8 cellular contexts compared by ENCODE assay signal in the genomic region with DNA sequence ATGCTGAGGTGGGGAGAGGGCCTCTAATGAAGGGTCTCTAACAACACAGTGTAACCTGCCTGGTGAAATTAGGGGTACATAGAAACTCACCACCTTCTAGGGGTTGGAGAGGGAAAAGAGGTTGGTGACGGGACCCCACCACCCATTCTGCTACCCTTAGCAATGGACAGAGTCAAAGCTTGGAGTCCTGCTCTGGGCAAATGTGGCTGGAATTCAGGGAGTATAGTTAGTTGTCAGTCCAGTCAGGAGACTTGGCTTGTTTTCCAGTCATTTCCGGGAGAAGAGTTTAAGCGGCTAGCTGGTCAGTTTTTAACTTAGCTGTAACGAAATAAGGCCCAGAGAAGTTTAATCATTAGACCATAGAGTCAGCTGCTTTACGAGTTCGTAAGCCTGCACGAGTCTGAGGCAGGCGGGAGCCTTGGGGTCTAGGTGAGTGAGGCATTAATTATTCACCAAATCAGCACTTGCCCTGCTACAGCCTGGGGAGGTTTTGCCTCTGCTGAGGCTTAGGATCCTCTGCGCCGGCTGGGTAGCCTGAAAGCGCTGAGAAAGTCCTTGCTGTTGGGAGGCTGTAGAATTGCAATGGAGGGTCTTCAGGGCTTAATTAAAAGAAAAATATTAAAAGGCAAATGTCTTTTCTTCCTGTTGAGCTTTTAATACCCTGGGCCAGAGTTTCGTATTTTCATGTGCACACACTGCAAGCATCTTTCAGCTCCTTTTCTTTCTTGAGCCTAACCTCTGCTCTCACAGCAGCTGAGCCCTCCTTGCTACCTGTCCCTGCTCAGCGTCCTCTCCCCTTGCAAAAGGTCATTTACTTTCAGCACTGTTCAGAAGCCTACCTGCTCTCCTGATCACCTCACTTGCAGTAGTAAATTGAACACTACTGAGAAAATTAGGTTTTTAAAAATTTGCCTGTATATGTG. TPM values are rescaled to one million over a fixed set of nuclear protein-coding genes. Genes with fewer than 3 reads are reported as not detected.
DNase-seq lines count a peak whose midpoint lies in the region; ATAC-seq, FAIRE-seq and TF ChIP-seq lines count a peak whose summit lies in the region.

No MANE protein-coding gene starts in this region.

- peaks cover 19% of the 10 kb centered on the region for H3K4me1 ChIP-seq in HUES48 (ENCODE audit: control insufficient read depth, insufficient read depth, low read length)

- H3K36me3 ChIP-seq in HUES48 (ENCODE audit: control insufficient read depth, insufficient read depth, low read length) = peaks cover 7% of the 10 kb centered on the region; the same call in 1 of the 2 replicates

- peak overlapping the region; percentile 26 for H3K27ac ChIP-seq in HUES48 (ENCODE audit: low read depth, low read length)

- H3K27me3 Mint-ChIP-seq in progenitor cell of endocrine pancreas = no peaks in the 10 kb centered on the region

- H3K9me3 ChIP-seq in HUES48 (ENCODE audit: control insufficient read depth, insufficient read depth, low read length) = no peaks in the 10 kb centered on the region

- FAIRE-seq in D721Med (lab: Jason Lieb, UNC) = no peak

- H3K27ac Mint-ChIP-seq in progenitor cell of endocrine pancreas = peak overlapping the region; percentile 90

- TF ChIP-seq CTCF in GM13977 (IDR thresholded peaks at IDR 0.05; ENCODE audit: extremely low read depth, insufficient read depth, missing control alignments) (no peak), progenitor cell of endocrine pancreas (IDR thresholded peaks at IDR 0.05; ENCODE audit: unreplicated experiment) (no peak), D721Med (IDR thresholded peaks at IDR 0.05; ENCODE audit: insufficient read depth, missing control alignments) (no peak)

- in situ Hi-C loops in GM13977 (cut with MboI; ENCODE audit: low pct_unique_long_range_greater_than_20kb, low sequenced_read_pairs, unreplicated experiment) = no loop called here

- no peak for ATAC-seq in GM18868 (IDR thresholded peaks at IDR 0.05; ENCODE audit: unreplicated experiment)

- H3K36me3 Mint-ChIP-seq in progenitor cell of endocrine pancreas (ENCODE audit: insufficient read depth) = peaks cover 2% of the 10 kb centered on the region

- peaks cover 76% of the 10 kb centered on the region for H3K27me3 ChIP-seq in HUES48 (ENCODE audit: control insufficient read depth, insufficient read depth, low read length)

- H3K9ac ChIP-seq in HUES48 (ENCODE audit: low read depth, low read length) = no peak overlapping the region

- H3K4me1 Mint-ChIP-seq in progenitor cell of endocrine pancreas (ENCODE audit: low read depth) = peaks cover 40% of the 10 kb centered on the region

- peak overlapping the region; percentile 45; the same call in 1 of the 2 replicates for H3K4me3 ChIP-seq in HUES48 (ENCODE audit: low read depth, low read length)

- DNase-seq in GM13977 (ENCODE audit: low spot score) = peak; percentile 23
- DNase-seq in fibroblast of gingiva (ENCODE audit: low read depth) = peak; percentile 36
- DNase-seq in progenitor cell of endocrine pancreas (ENCODE audit: low spot score, unreplicated experiment) = peak; percentile 24
- no peak for DNase-seq in D721Med (ENCODE audit: insufficient read length, low spot score)
- no peak for DNase-seq in NCI-H2196 (lab: John Stamatoyannopoulos, UW; ENCODE audit: unreplicated experiment)
- DNase-seq in SK-N-DZ (ENCODE audit: low spot score) = no peak

- no peaks in the 10 kb centered on the region for H3K9me3 Mint-ChIP-seq in progenitor cell of endocrine pancreas (ENCODE audit: low read depth)

- H3K4me3 Mint-ChIP-seq in progenitor cell of endocrine pancreas (ENCODE audit: low read depth) = peak overlapping the region; percentile 90

RNA-seq across cellular contexts. Expression of a gene that starts 1.5 kb away (rescaled TPM):
- total RNA-seq in progenitor cell of endocrine pancreas = 275 and 307 TPM in 2 replicates
- polyA plus RNA-seq in SK-N-DZ (2014; cell fraction: cytosol; rRNA removed) = 55.2 and 74.9 TPM in 2 replicates
- polyA plus RNA-seq in SK-N-DZ (2014; cell fraction: nucleus; rRNA removed) = 81.0 and 114 TPM in 2 replicates

Comparison
In these comparisons a context has a peak if more than half of its experiments do, and no peak if none do; other contexts are left out.
1. DNase-seq: peak in GM13977 (single experiment), fibroblast of gingiva (single experiment) and progenitor cell of endocrine pancreas (single experiment); none in D721Med (single experiment), NCI-H2196 (single experiment) and SK-N-DZ (single experiment).